Comparison of ENCODE assay signal across 1 cellular context in genomic region chr12:108731866-108732461, GRCh38.
TF ChIP-seq lines count a peak whose summit lies in the region.

No MANE protein-coding gene starts in this region.

TF ChIP-seq in GM23338, 12 proteins besides CTCF, POLR2A, EP300 and RAD21 (continued from another document):
- no peak for TF ChIP-seq ZNF462 (CRISPR knock-in tag; IDR thresholded peaks at IDR 0.05)
- TF ChIP-seq STAT1 (IDR thresholded peaks at IDR 0.05; ENCODE audit: unreplicated experiment): no peak
- no peak for TF ChIP-seq JUNB (IDR thresholded peaks at IDR 0.05; ENCODE audit: unreplicated experiment)
- no peak for TF ChIP-seq ZNF331 (CRISPR knock-in tag; IDR thresholded peaks at IDR 0.05; ENCODE audit: low read depth)
- TF ChIP-seq POLR2AphosphoS5 (IDR thresholded peaks at IDR 0.05; ENCODE audit: low read depth): peak; percentile 60
- no peak for TF ChIP-seq ZNF114 (CRISPR knock-in tag; IDR thresholded peaks at IDR 0.05)
- TF ChIP-seq REST (IDR thresholded peaks at IDR 0.05; ENCODE audit: unreplicated experiment): no peak
- no peak for TF ChIP-seq EZH2phosphoT487 (IDR thresholded peaks at IDR 0.05; ENCODE audit: unreplicated experiment)
- TF ChIP-seq EZH2 (IDR thresholded peaks at IDR 0.05; ENCODE audit: low read depth, unreplicated experiment): no peak
